10 cellular contexts compared by ENCODE assay signal in the genomic region with DNA sequence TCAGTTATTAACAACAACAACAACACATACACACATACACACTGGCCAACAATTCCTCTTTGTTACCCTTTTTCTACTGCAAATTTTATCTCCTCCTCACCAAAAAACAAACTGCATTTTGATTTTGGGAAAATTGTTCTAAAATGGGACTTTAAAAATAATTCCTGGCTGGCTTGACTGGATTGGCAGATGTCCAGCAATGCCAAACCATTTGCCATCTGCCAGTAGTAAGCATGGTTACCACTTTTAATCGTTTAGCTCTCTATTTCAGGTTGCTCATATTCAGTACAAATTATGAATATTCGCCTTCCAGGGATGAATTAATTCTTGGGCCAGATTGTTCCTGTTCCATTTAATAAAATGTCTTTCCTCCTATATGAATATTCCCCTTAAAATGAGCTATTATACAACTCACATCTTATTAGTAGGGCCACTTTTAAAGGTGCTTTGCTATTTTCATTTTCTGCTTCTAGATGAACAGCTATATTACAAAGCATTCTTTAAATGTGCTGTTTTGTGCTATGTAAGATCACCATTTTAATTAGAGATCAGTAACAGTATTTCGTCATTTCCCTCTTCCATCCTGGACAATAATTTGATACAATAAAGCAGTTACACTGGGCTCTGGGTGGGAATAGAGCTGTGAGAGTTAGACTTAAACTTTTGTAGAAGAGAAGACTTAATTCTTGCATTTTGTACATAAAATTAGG. TPM values are rescaled to one million over a fixed set of nuclear protein-coding genes. Genes with fewer than 3 reads are reported as not detected.
DNase-seq lines count a peak whose midpoint lies in the region; ATAC-seq and TF ChIP-seq lines count a peak whose summit lies in the region.
"Had no signal": no experiment of that assay in that cellular context is flagged by ENCODE, and none has a peak within 500 bp of the region (broad histone marks: within the 10 kb centered on the region; RNA-seq: fewer than 3 reads in every experiment).

No MANE protein-coding gene starts in this region.

- H3K36me3 ChIP-seq in hepatocyte (replicated peaks; ENCODE audit: insufficient read depth, low read depth): no peaks in the 10 kb centered on the region

- H3K27ac ChIP-seq in hepatocyte (peak overlapping the region; percentile 45), substantia nigra (ENCODE audit: low read depth, low read length, poor library complexity, severe bottlenecking) (peak overlapping the region; percentile 95)

- no peak overlapping the region for H2AFZ ChIP-seq in hepatocyte

- H3K27me3 ChIP-seq in hepatocyte: no peaks in the 10 kb centered on the region

- H3K9me3 Mint-ChIP-seq in T-helper 2 cell treated with Interferon-gamma antibody and Interleukin-4, amounts not matched to agents 5 μg/mL and 100 μg/mL, for 36 hours: no peaks in the 10 kb centered on the region
- no peaks in the 10 kb centered on the region for H3K9me3 Mint-ChIP-seq in activated T-helper 17 cell treated with anti-CD3 and anti-CD28 coated beads, Interleukin-2, amount 50 U/mL, for 72 hours

- peaks cover 4% of the 10 kb centered on the region for H3K4me1 ChIP-seq in hepatocyte (ENCODE audit: insufficient read depth)

- DNase-seq in T-helper 2 cell treated with Interferon-gamma antibody and Interleukin-4, amounts not matched to agents 5 μg/mL and 100 μg/mL, for 36 hours (ENCODE audit: low spot score): no peak
- DNase-seq in T-helper 2 cell (no peak), hepatocyte (ENCODE audit: low spot score) (no peak), substantia nigra (lab: John Stamatoyannopoulos, UW) (peak in 2 of 49 donors; percentile 29 to 55), LoVo (ENCODE audit: low spot score) (no peak), RKO (ENCODE audit: low spot score) (no peak)
- DNase-seq: activated CD4-positive, alpha-beta T cell treated with anti-CD3 and anti-CD28 coated beads, Interleukin-2, amount 50 U/mL, for 1 hour; NCI-H2227 treated with DMSO at 0.1 percent for 48 hours had no signal

- TF ChIP-seq CTCF in hepatocyte (IDR thresholded peaks at IDR 0.05; ENCODE audit: poor library complexity): no peak

- peak overlapping the region; percentile 54 for H3K4me3 Mint-ChIP-seq in T-helper 2 cell treated with Interferon-gamma antibody and Interleukin-4, amounts not matched to agents 5 μg/mL and 100 μg/mL, for 36 hours
- H3K4me3 Mint-ChIP-seq in activated T-helper 17 cell treated with anti-CD3 and anti-CD28 coated beads, Interleukin-2, amount 50 U/mL, for 72 hours: peak overlapping the region; percentile 76

- H3K4me3 ChIP-seq in hepatocyte: no peak overlapping the region

- H3K36me3 Mint-ChIP-seq in T-helper 2 cell treated with Interferon-gamma antibody and Interleukin-4, amounts not matched to agents 5 μg/mL and 100 μg/mL, for 36 hours (ENCODE audit: low read depth): no peaks in the 10 kb centered on the region
- H3K36me3 Mint-ChIP-seq in activated T-helper 17 cell treated with anti-CD3 and anti-CD28 coated beads, Interleukin-2, amount 50 U/mL, for 72 hours (ENCODE audit: low read depth): peaks cover 12% of the 10 kb centered on the region

- peaks cover 50% of the 10 kb centered on the region for H3K27me3 Mint-ChIP-seq in T-helper 2 cell treated with Interferon-gamma antibody and Interleukin-4, amounts not matched to agents 5 μg/mL and 100 μg/mL, for 36 hours (ENCODE audit: low read depth)
- H3K27me3 Mint-ChIP-seq in activated T-helper 17 cell treated with anti-CD3 and anti-CD28 coated beads, Interleukin-2, amount 50 U/mL, for 72 hours: no peaks in the 10 kb centered on the region

- H3K79me2 ChIP-seq in hepatocyte: peaks cover 3% of the 10 kb centered on the region

- ATAC-seq in activated T-helper 17 cell treated with anti-CD3 and anti-CD28 coated beads, Interleukin-2, amount 50 U/mL, for 72 hours (replicated peaks): peak; percentile 3
- no peak for ATAC-seq in GM21619 (IDR thresholded peaks at IDR 0.05; ENCODE audit: unreplicated experiment)

- H3K4me2 ChIP-seq in hepatocyte: peak overlapping the region; percentile 62

- no peaks in the 10 kb centered on the region for H3K9me2 ChIP-seq in hepatocyte (replicated peaks; ENCODE audit: insufficient read depth)

- H3K27ac Mint-ChIP-seq in T-helper 2 cell treated with Interferon-gamma antibody and Interleukin-4, amounts not matched to agents 5 μg/mL and 100 μg/mL, for 36 hours: no peak overlapping the region
- H3K27ac Mint-ChIP-seq in activated T-helper 17 cell treated with anti-CD3 and anti-CD28 coated beads, Interleukin-2, amount 50 U/mL, for 72 hours: peak overlapping the region; percentile 64

- 90% methylated on average over 3 of the region's 3 CpGs for WGBS in hepatocyte (ENCODE audit: low lambda C conversion rate, missing lambda C conversion rate)

- no peaks in the 10 kb centered on the region for H3K9me3 ChIP-seq in hepatocyte (ENCODE audit: low read depth)

- H4K20me1 ChIP-seq in hepatocyte (ENCODE audit: insufficient read depth, poor library complexity, severe bottlenecking): no peaks in the 10 kb centered on the region

- peaks cover 13% of the 10 kb centered on the region for H3K4me1 Mint-ChIP-seq in T-helper 2 cell treated with Interferon-gamma antibody and Interleukin-4, amounts not matched to agents 5 μg/mL and 100 μg/mL, for 36 hours (ENCODE audit: low read depth)
- peaks cover 38% of the 10 kb centered on the region for H3K4me1 Mint-ChIP-seq in activated T-helper 17 cell treated with anti-CD3 and anti-CD28 coated beads, Interleukin-2, amount 50 U/mL, for 72 hours

RNA-seq across cellular contexts. Expression of a gene that starts 35.6 kb away (rescaled TPM):
- total RNA-seq in activated T-helper 17 cell treated with anti-CD3 and anti-CD28 coated beads, Interleukin-2, amount 50 U/mL, for 72 hours: 10 to 100 TPM; 35.8 to 40.1 TPM
- total RNA-seq in hepatocyte: 13.6 and 17.4 TPM in 2 replicates
- polyA plus RNA-seq in hepatocyte: 14.3 and 19.1 TPM in 2 replicates
